ENCODE assay signal across 25 cellular contexts in the genomic region with DNA sequence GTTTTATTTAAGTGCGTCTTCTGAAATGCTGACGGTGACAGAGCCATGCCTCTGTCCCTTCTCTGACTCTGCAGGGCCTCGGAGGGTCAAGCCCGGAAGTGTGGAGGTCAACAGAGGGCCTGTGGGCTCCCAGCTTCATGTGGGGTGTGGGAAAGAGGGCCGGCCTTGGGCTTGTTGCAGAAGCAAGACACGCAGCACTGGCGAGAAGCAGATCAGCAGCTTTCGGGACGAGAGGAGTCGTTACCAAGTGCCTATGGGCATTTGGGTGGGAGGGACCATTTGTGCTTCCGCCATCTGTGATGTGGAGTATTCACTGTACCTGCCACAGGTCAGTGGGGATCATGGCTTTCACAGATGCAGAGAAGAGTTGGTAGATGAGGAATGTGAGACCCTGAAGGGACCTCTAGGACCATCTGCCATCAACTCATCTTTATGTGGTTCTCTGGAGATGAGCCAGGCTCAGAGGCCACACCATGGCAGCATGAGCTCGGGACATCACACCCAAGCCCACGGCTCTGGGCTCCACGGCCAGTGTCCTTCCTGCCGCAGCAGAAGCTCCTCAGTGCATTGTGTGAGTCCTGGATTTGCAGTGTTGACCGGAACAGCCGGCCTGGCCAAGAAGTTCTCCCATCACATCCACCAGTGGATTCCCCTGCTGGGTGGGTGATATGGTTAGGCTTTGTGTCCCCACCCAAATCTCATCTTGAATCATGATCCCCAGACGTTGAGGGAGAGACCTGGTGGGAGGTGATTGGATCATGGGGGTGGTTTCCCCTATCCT.
DNase-seq lines count a peak whose midpoint lies in the region; ATAC-seq and TF ChIP-seq lines count a peak whose summit lies in the region.
"Had no signal": no experiment of that assay in that cellular context is flagged by ENCODE, and none has a peak within 500 bp of the region (broad histone marks: within the 10 kb centered on the region; RNA-seq: fewer than 3 reads in every experiment).

No MANE protein-coding gene starts in this region.

- no peak overlapping the region for H3K27ac ChIP-seq in coronary artery
- H3K27ac ChIP-seq: KMS-11, SJCRH30 had no signal

- no peak for TF ChIP-seq CTCF in coronary artery (IDR thresholded peaks at IDR 0.05)

- no peak overlapping the region for H3K4me3 ChIP-seq in coronary artery
- H3K4me3 ChIP-seq: GM23338, HAP-1, SJCRH30 had no signal

- intact Hi-C loops in cardiac septum (cut with DNase I) (no loop called here), left ventricle myocardium superior (cut with micrococcal nuclease) (no loop called here), posterior vena cava (cut with DNase I) (no loop called here)

- DNase-seq in cardiac septum (ENCODE audit: low spot score) (peak; percentile 63), left ventricle myocardium superior (no peak), coronary artery (ENCODE audit: low spot score) (peak; percentile 50), posterior vena cava (ENCODE audit: low spot score) (peak; percentile 55), ureter (ENCODE audit: low spot score) (peak; percentile 34), NCI-H526 (lab: John Stamatoyannopoulos, UW) (no peak), NCI-H1930 (lab: John Stamatoyannopoulos, UW) (no peak), G401 (ENCODE audit: low spot score) (no peak)
- DNase-seq: AML-193; C1 segment of cervical spinal cord; DMS153; GDM1; IMR-90; NCI-H1092 treated with DMSO at 0.1 percent for 48 hours; NCI-H1436 treated with DMSO at 0.1 percent for 48 hours; NCI-H2029; NCI-H226; NCI-H510A treated with DMSO at 0.1 percent for 48 hours; NCI-H774; NK-92 treated with Interleukin-12 subunit alpha and Interleukin-12 subunit beta, amount 100 ng/mL, for 24 hours; SJCRH30 had no signal

- in situ Hi-C loops in G401 (cut with HindIII; ENCODE audit: low sequenced_read_pairs) = no loop called here

- ATAC-seq in left ventricle myocardium superior = no peak
- ATAC-seq: CD8-positive, alpha-beta T cell; GM23338 had no signal

Comparison
In these comparisons a context has a peak if more than half of its experiments do, and no peak if none do; other contexts are left out.
1. DNase-seq: peak in cardiac septum (single experiment), coronary artery (single experiment), posterior vena cava (single experiment) and ureter (single experiment); none in left ventricle myocardium superior (single experiment), NCI-H526 (0 of 2), NCI-H1930 (0 of 2) and G401 (single experiment).